ENCODE assay signal across 32 cellular contexts in the genomic region with DNA sequence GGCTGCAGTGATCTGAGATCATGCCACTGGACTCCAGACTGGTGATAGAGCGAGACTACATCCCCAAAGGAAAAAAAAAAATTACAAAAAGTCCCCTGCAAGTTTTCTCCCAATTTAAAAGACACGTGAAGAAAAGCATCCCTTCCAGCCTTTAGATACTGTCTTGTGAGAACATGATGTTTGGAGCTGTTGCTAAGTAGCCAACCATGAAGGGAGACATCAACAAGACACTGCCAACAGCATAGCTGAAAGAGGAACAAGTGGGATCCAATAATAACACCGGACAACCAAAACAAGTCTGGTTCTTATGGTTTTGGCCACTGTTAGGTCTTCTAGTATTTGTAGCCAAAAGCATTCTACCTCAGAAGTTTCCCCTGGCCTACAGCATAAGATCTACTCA.
"Had no signal": no experiment of that assay in that cellular context is flagged by ENCODE, and none has a peak within 500 bp of the region (broad histone marks: within the 10 kb centered on the region; RNA-seq: fewer than 3 reads in every experiment).

No MANE protein-coding gene starts in this region.

- H3K27me3 ChIP-seq: adrenal gland, ascending aorta, breast epithelium, cardiac muscle cell, dorsolateral prefrontal cortex, esophagus muscularis mucosa, gastroesophageal sphincter, hepatocyte had no signal

- H3K27ac ChIP-seq: adrenal gland, ascending aorta, breast epithelium, cardiac muscle cell, coronary artery, dorsolateral prefrontal cortex, esophagus muscularis mucosa, gastroesophageal sphincter, heart right ventricle, hepatocyte had no signal

- H2AFZ ChIP-seq: hepatocyte had no signal

- H3K4me2 ChIP-seq: hepatocyte had no signal

- ATAC-seq: activated CD4-positive, alpha-beta T cell treated with anti-CD3 and anti-CD28 coated beads for 36 hours; activated CD8-positive, alpha-beta memory T cell treated with anti-CD3 and anti-CD28 coated beads, Interleukin-2, amount 10 ng/mL, durations not matched to agents 7 days and 5 days; activated CD8-positive, alpha-beta T cell treated with anti-CD3 and anti-CD28 coated beads, Interleukin-2, amount 10 ng/mL, durations not matched to agents 7 days and 5 days; activated naive CD8-positive, alpha-beta T cell treated with anti-CD3 and anti-CD28 coated beads, Interleukin-2, amount 50 U/mL, for 24 hours; gastroesophageal sphincter; T-helper 17 cell had no signal

- DNase-seq: activated CD4-positive, alpha-beta memory T cell treated with anti-CD3 and anti-CD28 coated beads for 36 hours; activated CD4-positive, alpha-beta T cell treated with anti-CD3 and anti-CD28 coated beads for 36 hours; activated CD4-positive, alpha-beta T cell treated with anti-CD3 and anti-CD28 coated beads, Interleukin-2, amount 10 ng/mL, durations not matched to agents 24 days and 14 days; activated CD4-positive, CD25-positive, alpha-beta regulatory T cell; activated CD4-positive, CD25-positive, alpha-beta regulatory T cell treated with anti-CD3 and anti-CD28 coated beads, Interleukin-2, amount 50 U/mL, for 72 hours; activated CD8-positive, alpha-beta memory T cell treated with anti-CD3 and anti-CD28 coated beads, Interleukin-2, amount 10 ng/mL, durations not matched to agents 7 days and 5 days; activated CD8-positive, alpha-beta memory T cell treated with anti-CD3 and anti-CD28 coated beads, Interleukin-2, amount 50 U/mL, for 4 hours; activated CD8-positive, alpha-beta T cell treated with anti-CD3 and anti-CD28 coated beads, Interleukin-2, amount 10 ng/mL, durations not matched to agents 7 days and 5 days; activated effector memory CD4-positive, alpha-beta T cell treated with anti-CD3 and anti-CD28 coated beads, Interleukin-2, amount 50 U/mL, for 16 hours; activated naive CD4-positive, alpha-beta T cell treated with anti-CD3 and anti-CD28 coated beads for 36 hours; activated naive CD8-positive, alpha-beta T cell treated with anti-CD3 and anti-CD28 coated beads for 36 hours; activated naive CD8-positive, alpha-beta T cell treated with anti-CD3 and anti-CD28 coated beads, Interleukin-2, amount 50 U/mL, for 24 hours; activated T-cell treated with anti-CD3 and anti-CD28 coated beads, Interleukin-2, amount 50 U/mL, for 1 hour; activated T-cell treated with anti-CD3 and anti-CD28 coated beads, Interleukin-2, amount 50 U/mL, for 48 hours; adrenal gland; central memory CD4-positive, alpha-beta T cell; cerebellar nuclear complex; dorsolateral prefrontal cortex; effector memory CD4-positive, alpha-beta T cell; endodermal cell; erythroblast; foreskin melanocyte; heart right ventricle; T-helper 17 cell; T1000 had no signal

- H3K4me1 ChIP-seq: adrenal gland, ascending aorta, breast epithelium, gastroesophageal sphincter, heart right ventricle had no signal

- H3K36me3 ChIP-seq: adrenal gland, ascending aorta, breast epithelium, cardiac muscle cell, esophagus muscularis mucosa, gastroesophageal sphincter, heart right ventricle had no signal

- H3K9me3 ChIP-seq: adrenal gland, ascending aorta, breast epithelium, esophagus muscularis mucosa, gastroesophageal sphincter, heart right ventricle had no signal

- H3K4me3 ChIP-seq: adrenal gland, ascending aorta, breast epithelium, cardiac muscle cell, coronary artery, dorsolateral prefrontal cortex, esophagus muscularis mucosa, gastroesophageal sphincter, heart right ventricle, hepatocyte had no signal

- H3K79me2 ChIP-seq: hepatocyte had no signal
